In genomic region chr4:98939892-98940298, GRCh38 we compare ENCODE assay signal across 9 cellular contexts. TPM values are rescaled to one million over a fixed set of nuclear protein-coding genes. Genes with fewer than 3 reads are reported as not detected.
DNase-seq lines count a peak whose midpoint lies in the region; ATAC-seq and TF ChIP-seq lines count a peak whose summit lies in the region.
"Had no signal": no experiment of that assay in that cellular context is flagged by ENCODE, and none has a peak within 500 bp of the region (broad histone marks: within the 10 kb centered on the region; RNA-seq: fewer than 3 reads in every experiment).

No MANE protein-coding gene starts in this region.

- H3K27me3 ChIP-seq in upper lobe of left lung = no peaks in the 10 kb centered on the region
- H3K27me3 ChIP-seq: BLaER1 had no signal

- TF ChIP-seq POLR2A in upper lobe of left lung (IDR thresholded peaks at IDR 0.05) = no peak

- ATAC-seq in GM21423 (IDR thresholded peaks at IDR 0.05; ENCODE audit: unreplicated experiment) (peak; percentile 33), upper lobe of left lung (ENCODE audit: low FRiP score in 2 of 2) (peak in 1 of 2 donors; percentile 81), HG03045 (IDR thresholded peaks at IDR 0.05; ENCODE audit: unreplicated experiment) (no peak)

- H3K27ac ChIP-seq in upper lobe of left lung = no peak overlapping the region
- H3K27ac ChIP-seq: BLaER1 had no signal

- H3K4me1 ChIP-seq in upper lobe of left lung = no peaks in the 10 kb centered on the region

- TF ChIP-seq CTCF in upper lobe of left lung (IDR thresholded peaks at IDR 0.05) = peak in 5 of 6 experiments; percentile 50 to 66 (median 58)

- no peak for TF ChIP-seq EP300 in upper lobe of left lung (IDR thresholded peaks at IDR 0.05)

- H3K4me3 ChIP-seq in upper lobe of left lung = no peak overlapping the region
- H3K4me3 ChIP-seq: BLaER1 had no signal

- DNase-seq in DMS153 (lab: John Stamatoyannopoulos, UW) = peak; percentile 8
- no peak for DNase-seq in DMS153 treated with DMSO at 0.1 percent for 48 hours (lab: John Stamatoyannopoulos, UW; ENCODE audit: unreplicated experiment)
- DNase-seq in NCI-H1694 (lab: John Stamatoyannopoulos, UW) = peak; percentile 4
- DNase-seq in brain pericyte (ENCODE audit: low read depth, low spot score) = peak; percentile 33
- peak; percentile 63 for DNase-seq in kidney glomerular epithelial cell (lab: John Stamatoyannopoulos, UW)
- no peak for DNase-seq in upper lobe of left lung

- WGBS in upper lobe of left lung, 2 donors = 29 to 36% methylated on average over 2 of the region's 2 CpGs

- H3K9me3 ChIP-seq in upper lobe of left lung = no peaks in the 10 kb centered on the region
- H3K9me3 ChIP-seq: BLaER1 had no signal

- no peaks in the 10 kb centered on the region for H3K36me3 ChIP-seq in upper lobe of left lung
- H3K36me3 ChIP-seq: BLaER1 had no signal

RNA-seq across cellular contexts. Expression of gene EIF4E, which starts 11.0 kb away (rescaled TPM):
- total RNA-seq in upper lobe of left lung = 100 to 1,000 TPM in 1 of 6 donors, 10 to 100 TPM in 5; 20.8 to 109 (median 59.5) TPM

RNA-seq across cellular contexts. Expression of gene METAP1, which starts 55.6 kb away (rescaled TPM):
- 10 to 100 TPM; 16.8 to 46.1 (median 32.0) TPM for total RNA-seq in upper lobe of left lung

Comparison
In these comparisons a context has a peak if more than half of its experiments do, and no peak if none do; other contexts are left out.
1. DNase-seq: peak in DMS153 (single experiment), NCI-H1694 (single experiment), brain pericyte (single experiment) and kidney glomerular epithelial cell (single experiment); none in DMS153 treated with DMSO at 0.1 percent for 48 hours (single experiment) and upper lobe of left lung (0 of 2).